ENCODE assay signal across 2 cellular contexts in the genomic region with DNA sequence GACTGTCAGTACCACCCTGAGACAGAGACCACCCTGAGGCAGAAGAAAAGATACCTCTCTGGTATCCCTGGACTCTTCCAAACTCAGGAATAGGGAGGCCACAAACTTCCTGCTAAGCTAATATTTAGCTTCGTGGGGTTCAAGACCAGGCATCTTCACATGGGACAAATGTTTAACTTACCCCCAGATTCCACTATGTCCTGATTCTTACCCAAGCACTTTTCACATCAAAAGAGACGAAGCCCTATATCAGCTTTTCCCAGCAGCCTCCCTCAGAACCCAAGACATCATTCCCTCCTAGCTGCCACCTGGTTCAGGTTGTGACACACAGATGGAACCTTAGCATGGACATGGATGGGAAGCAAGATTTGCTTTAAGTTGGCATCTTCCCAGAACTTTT.
TF ChIP-seq lines count a peak whose summit lies in the region.

No MANE protein-coding gene starts in this region.

TF ChIP-seq in HEK293, 187 proteins besides CTCF, POLR2A, EP300 and RAD21 (continued from another document):
- TF ChIP-seq, protein P1, sequence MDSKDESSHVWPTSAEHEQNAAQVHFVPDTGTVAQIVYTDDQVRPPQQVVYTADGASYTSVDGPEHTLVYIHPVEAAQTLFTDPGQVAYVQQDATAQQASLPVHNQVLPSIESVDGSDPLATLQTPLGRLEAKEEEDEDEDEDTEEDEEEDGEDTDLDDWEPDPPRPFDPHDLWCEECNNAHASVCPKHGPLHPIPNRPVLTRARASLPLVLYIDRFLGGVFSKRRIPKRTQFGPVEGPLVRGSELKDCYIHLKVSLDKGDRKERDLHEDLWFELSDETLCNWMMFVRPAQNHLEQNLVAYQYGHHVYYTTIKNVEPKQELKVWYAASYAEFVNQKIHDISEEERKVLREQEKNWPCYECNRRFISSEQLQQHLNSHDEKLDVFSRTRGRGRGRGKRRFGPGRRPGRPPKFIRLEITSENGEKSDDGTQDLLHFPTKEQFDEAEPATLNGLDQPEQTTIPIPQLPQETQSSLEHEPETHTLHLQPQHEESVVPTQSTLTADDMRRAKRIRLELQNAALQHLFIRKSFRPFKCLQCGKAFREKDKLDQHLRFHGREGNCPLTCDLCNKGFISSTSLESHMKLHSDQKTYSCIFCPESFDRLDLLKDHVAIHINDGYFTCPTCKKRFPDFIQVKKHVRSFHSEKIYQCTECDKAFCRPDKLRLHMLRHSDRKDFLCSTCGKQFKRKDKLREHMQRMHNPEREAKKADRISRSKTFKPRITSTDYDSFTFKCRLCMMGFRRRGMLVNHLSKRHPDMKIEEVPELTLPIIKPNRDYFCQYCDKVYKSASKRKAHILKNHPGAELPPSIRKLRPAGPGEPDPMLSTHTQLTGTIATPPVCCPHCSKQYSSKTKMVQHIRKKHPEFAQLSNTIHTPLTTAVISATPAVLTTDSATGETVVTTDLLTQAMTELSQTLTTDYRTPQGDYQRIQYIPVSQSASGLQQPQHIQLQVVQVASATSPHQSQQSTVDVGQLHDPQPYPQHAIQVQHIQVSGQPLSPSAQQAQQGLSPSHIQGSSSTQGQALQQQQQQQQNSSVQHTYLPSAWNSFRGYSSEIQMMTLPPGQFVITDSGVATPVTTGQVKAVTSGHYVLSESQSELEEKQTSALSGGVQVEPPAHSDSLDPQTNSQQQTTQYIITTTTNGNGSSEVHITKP (tag by site-specific recombination; IDR thresholded peaks at IDR 0.05): peak; percentile 88
- TF ChIP-seq ZNF473 (tag by site-specific recombination; IDR thresholded peaks at IDR 0.05) (no peak), YY1 (tag by site-specific recombination; IDR thresholded peaks at IDR 0.05) (no peak), ZSCAN23 (tag by site-specific recombination; IDR thresholded peaks at IDR 0.05) (no peak)

TF ChIP-seq in K562, 482 proteins besides CTCF, POLR2A, EP300 and RAD21 (continued from another document):
- TF ChIP-seq, protein P1 (IDR thresholded peaks at IDR 0.05; ENCODE audit: partially characterized antibody): peak; percentile 75
